28 cellular contexts compared by ENCODE assay signal in the genomic region with DNA sequence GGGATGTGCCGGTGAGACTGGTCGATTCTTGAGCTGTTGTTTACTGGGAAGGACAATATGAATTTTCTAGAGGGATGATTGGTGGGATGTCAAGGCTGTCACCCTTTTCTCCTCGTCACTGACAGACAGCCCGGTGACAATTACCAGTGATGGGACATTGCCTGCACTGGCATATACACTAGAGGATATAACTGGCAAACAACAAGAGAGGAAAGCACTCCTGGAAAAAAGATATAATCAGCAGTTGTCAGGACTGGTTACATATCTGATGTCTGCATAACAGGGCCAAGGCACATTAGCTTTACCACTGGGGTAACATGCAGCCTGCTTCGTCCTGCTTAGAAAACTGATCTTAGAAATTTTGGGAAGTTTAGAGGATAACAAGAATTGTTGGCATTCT.
"Had no signal": no experiment of that assay in that cellular context is flagged by ENCODE, and none has a peak within 500 bp of the region (broad histone marks: within the 10 kb centered on the region; RNA-seq: fewer than 3 reads in every experiment).

No MANE protein-coding gene starts in this region.

- H3K27me3 Mint-ChIP-seq: activated naive CD8-positive, alpha-beta T cell treated with anti-CD3 and anti-CD28 coated beads, Interleukin-2, amount 10 ng/mL, durations not matched to agents 7 days and 5 days; T-cell had no signal

- ATAC-seq: activated CD8-positive, alpha-beta T cell treated with anti-CD3 and anti-CD28 coated beads, Interleukin-2, amount 10 ng/mL, durations not matched to agents 7 days and 5 days; T-cell had no signal

- H3K36me3 Mint-ChIP-seq: activated naive CD8-positive, alpha-beta T cell treated with anti-CD3 and anti-CD28 coated beads, Interleukin-2, amount 10 ng/mL, durations not matched to agents 7 days and 5 days; T-cell had no signal

- H3K27ac Mint-ChIP-seq: activated CD8-positive, alpha-beta T cell treated with anti-CD3 and anti-CD28 coated beads, Interleukin-2, amount 10 ng/mL, durations not matched to agents 7 days and 5 days; activated naive CD8-positive, alpha-beta T cell treated with anti-CD3 and anti-CD28 coated beads, Interleukin-2, amount 10 ng/mL, durations not matched to agents 7 days and 5 days; T-cell had no signal

- H3K9me3 Mint-ChIP-seq: activated naive CD8-positive, alpha-beta T cell treated with anti-CD3 and anti-CD28 coated beads, Interleukin-2, amount 10 ng/mL, durations not matched to agents 7 days and 5 days had no signal

- DNase-seq: activated CD4-positive, alpha-beta T cell treated with anti-CD3 and anti-CD28 coated beads for 48 hours; activated CD4-positive, alpha-beta T cell treated with anti-CD3 and anti-CD28 coated beads, Interleukin-2, amount 50 U/mL, for 4 hours; activated CD4-positive, CD25-positive, alpha-beta regulatory T cell treated with anti-CD3 and anti-CD28 coated beads, Interleukin-2, amount 50 U/mL, for 72 hours; activated CD8-positive, alpha-beta memory T cell treated with anti-CD3 and anti-CD28 coated beads, Interleukin-2, amount 50 U/mL, for 48 hours; activated CD8-positive, alpha-beta T cell treated with anti-CD3 and anti-CD28 coated beads, Interleukin-2, amount 10 ng/mL, durations not matched to agents 7 days and 5 days; activated naive CD4-positive, alpha-beta T cell treated with anti-CD3 and anti-CD28 coated beads, Interleukin-2, amount 50 U/mL, for 16 hours; activated naive CD8-positive, alpha-beta T cell treated with anti-CD3 and anti-CD28 coated beads, Interleukin-2, amount 10 ng/mL, durations not matched to agents 7 days and 5 days; activated T-cell treated with anti-CD3 and anti-CD28 coated beads, Interleukin-2, amount 50 U/mL, for 1 hour; adrenal gland; anterior cingulate cortex; caudate nucleus; Karpas-422; MM.1S; NCI-H1105 treated with DMSO at 0.1 percent for 48 hours; NCI-H1436 treated with DMSO at 0.1 percent for 48 hours; NCI-H187; NCI-H2081; NCI-H2171; NCI-H345; NCI-H510A; NCI-H526 treated with DMSO at 0.1 percent for 48 hours; NCI-H82; Peyer's patch; Right ventricle myocardium superior; SJCRH30; T-cell; T-helper 2 cell; T1000 had no signal

- H3K4me1 Mint-ChIP-seq: activated naive CD8-positive, alpha-beta T cell treated with anti-CD3 and anti-CD28 coated beads, Interleukin-2, amount 10 ng/mL, durations not matched to agents 7 days and 5 days; T-cell had no signal

- H3K4me3 Mint-ChIP-seq: activated CD8-positive, alpha-beta T cell treated with anti-CD3 and anti-CD28 coated beads, Interleukin-2, amount 10 ng/mL, durations not matched to agents 7 days and 5 days; activated naive CD8-positive, alpha-beta T cell treated with anti-CD3 and anti-CD28 coated beads, Interleukin-2, amount 10 ng/mL, durations not matched to agents 7 days and 5 days; T-cell had no signal
